In the genomic region with DNA sequence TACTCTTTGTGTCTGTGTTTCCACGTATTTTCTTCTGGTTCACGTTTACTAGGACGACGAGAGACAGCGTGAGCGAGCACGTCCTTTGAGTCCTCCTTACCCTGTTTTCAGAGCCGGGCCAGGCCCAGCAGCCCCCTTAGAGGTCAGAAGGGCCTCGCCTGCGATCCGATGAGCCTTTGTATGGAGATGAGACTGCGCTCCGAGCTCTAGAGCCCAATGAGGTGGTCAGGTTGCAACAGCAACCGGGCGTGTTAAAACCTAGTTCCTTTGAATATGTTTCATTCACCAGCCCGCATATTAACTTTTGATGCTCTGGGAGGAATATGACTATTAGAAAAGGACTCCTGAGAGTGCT, we compare ENCODE assay signal across 2 cellular contexts.
TF ChIP-seq lines count a peak whose summit lies in the region.

No MANE protein-coding gene starts in this region.

TF ChIP-seq in GM12878, 131 proteins besides CTCF, POLR2A, EP300 and RAD21:
- TF ChIP-seq, protein P1, sequence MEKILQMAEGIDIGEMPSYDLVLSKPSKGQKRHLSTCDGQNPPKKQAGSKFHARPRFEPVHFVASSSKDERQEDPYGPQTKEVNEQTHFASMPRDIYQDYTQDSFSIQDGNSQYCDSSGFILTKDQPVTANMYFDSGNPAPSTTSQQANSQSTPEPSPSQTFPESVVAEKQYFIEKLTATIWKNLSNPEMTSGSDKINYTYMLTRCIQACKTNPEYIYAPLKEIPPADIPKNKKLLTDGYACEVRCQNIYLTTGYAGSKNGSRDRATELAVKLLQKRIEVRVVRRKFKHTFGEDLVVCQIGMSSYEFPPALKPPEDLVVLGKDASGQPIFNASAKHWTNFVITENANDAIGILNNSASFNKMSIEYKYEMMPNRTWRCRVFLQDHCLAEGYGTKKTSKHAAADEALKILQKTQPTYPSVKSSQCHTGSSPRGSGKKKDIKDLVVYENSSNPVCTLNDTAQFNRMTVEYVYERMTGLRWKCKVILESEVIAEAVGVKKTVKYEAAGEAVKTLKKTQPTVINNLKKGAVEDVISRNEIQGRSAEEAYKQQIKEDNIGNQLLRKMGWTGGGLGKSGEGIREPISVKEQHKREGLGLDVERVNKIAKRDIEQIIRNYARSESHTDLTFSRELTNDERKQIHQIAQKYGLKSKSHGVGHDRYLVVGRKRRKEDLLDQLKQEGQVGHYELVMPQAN (conservative IDR thresholded peaks at IDR 0.05): 0 out of 2 replicates have a peak, but pooled peaks have one; percentile 35
- TF ChIP-seq YBX1 (IDR thresholded peaks at IDR 0.05) (no peak), MEF2A (IDR thresholded peaks at IDR 0.05; ENCODE audit: insufficient read depth, low read depth, low read length) (no peak)
- TF ChIP-seq, protein P2, sequence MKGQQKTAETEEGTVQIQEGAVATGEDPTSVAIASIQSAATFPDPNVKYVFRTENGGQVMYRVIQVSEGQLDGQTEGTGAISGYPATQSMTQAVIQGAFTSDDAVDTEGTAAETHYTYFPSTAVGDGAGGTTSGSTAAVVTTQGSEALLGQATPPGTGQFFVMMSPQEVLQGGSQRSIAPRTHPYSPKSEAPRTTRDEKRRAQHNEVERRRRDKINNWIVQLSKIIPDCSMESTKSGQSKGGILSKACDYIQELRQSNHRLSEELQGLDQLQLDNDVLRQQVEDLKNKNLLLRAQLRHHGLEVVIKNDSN (IDR thresholded peaks at IDR 0.05; ENCODE audit: borderline replicate concordance, extremely low read length, insufficient read depth, low read depth, low read length): no peak

TF ChIP-seq in liver, 16 proteins besides CTCF, POLR2A, EP300 and RAD21 (continued from another document):
- TF ChIP-seq HNF4A (conservative IDR thresholded peaks at IDR 0.05) (no peak), YY1 (IDR thresholded peaks at IDR 0.05) (no peak), HNF4G (IDR thresholded peaks at IDR 0.05) (no peak), EGR1 (IDR thresholded peaks at IDR 0.05; ENCODE audit: low read depth in 2 of 2) (no peak), TAF1 (conservative IDR thresholded peaks at IDR 0.05) (no peak), SP1 (IDR thresholded peaks at IDR 0.05) (no peak), FOXA1 (IDR thresholded peaks at IDR 0.05) (no peak), RXRA (IDR thresholded peaks at IDR 0.05) (no peak), GABPA (IDR thresholded peaks at IDR 0.05 in 1 of 2, conservative IDR thresholded peaks at IDR 0.05 in 1 of 2) (no peak), NR2F2 (IDR thresholded peaks at IDR 0.05) (no peak)
- TF ChIP-seq, protein P3, sequence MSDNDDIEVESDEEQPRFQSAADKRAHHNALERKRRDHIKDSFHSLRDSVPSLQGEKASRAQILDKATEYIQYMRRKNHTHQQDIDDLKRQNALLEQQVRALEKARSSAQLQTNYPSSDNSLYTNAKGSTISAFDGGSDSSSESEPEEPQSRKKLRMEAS (IDR thresholded peaks at IDR 0.05): no peak
- TF ChIP-seq, protein P4, sequence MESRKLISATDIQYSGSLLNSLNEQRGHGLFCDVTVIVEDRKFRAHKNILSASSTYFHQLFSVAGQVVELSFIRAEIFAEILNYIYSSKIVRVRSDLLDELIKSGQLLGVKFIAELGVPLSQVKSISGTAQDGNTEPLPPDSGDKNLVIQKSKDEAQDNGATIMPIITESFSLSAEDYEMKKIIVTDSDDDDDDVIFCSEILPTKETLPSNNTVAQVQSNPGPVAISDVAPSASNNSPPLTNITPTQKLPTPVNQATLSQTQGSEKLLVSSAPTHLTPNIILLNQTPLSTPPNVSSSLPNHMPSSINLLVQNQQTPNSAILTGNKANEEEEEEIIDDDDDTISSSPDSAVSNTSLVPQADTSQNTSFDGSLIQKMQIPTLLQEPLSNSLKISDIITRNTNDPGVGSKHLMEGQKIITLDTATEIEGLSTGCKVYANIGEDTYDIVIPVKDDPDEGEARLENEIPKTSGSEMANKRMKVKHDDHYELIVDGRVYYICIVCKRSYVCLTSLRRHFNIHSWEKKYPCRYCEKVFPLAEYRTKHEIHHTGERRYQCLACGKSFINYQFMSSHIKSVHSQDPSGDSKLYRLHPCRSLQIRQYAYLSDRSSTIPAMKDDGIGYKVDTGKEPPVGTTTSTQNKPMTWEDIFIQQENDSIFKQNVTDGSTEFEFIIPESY (IDR thresholded peaks at IDR 0.05): no peak
- TF ChIP-seq, protein P5, sequence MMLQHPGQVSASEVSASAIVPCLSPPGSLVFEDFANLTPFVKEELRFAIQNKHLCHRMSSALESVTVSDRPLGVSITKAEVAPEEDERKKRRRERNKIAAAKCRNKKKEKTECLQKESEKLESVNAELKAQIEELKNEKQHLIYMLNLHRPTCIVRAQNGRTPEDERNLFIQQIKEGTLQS (IDR thresholded peaks at IDR 0.05): no peak
- TF ChIP-seq, protein P6, sequence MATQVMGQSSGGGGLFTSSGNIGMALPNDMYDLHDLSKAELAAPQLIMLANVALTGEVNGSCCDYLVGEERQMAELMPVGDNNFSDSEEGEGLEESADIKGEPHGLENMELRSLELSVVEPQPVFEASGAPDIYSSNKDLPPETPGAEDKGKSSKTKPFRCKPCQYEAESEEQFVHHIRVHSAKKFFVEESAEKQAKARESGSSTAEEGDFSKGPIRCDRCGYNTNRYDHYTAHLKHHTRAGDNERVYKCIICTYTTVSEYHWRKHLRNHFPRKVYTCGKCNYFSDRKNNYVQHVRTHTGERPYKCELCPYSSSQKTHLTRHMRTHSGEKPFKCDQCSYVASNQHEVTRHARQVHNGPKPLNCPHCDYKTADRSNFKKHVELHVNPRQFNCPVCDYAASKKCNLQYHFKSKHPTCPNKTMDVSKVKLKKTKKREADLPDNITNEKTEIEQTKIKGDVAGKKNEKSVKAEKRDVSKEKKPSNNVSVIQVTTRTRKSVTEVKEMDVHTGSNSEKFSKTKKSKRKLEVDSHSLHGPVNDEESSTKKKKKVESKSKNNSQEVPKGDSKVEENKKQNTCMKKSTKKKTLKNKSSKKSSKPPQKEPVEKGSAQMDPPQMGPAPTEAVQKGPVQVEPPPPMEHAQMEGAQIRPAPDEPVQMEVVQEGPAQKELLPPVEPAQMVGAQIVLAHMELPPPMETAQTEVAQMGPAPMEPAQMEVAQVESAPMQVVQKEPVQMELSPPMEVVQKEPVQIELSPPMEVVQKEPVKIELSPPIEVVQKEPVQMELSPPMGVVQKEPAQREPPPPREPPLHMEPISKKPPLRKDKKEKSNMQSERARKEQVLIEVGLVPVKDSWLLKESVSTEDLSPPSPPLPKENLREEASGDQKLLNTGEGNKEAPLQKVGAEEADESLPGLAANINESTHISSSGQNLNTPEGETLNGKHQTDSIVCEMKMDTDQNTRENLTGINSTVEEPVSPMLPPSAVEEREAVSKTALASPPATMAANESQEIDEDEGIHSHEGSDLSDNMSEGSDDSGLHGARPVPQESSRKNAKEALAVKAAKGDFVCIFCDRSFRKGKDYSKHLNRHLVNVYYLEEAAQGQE (IDR thresholded peaks at IDR 0.05): no peak
